1 cellular context compared by ENCODE assay signal in the genomic region with DNA sequence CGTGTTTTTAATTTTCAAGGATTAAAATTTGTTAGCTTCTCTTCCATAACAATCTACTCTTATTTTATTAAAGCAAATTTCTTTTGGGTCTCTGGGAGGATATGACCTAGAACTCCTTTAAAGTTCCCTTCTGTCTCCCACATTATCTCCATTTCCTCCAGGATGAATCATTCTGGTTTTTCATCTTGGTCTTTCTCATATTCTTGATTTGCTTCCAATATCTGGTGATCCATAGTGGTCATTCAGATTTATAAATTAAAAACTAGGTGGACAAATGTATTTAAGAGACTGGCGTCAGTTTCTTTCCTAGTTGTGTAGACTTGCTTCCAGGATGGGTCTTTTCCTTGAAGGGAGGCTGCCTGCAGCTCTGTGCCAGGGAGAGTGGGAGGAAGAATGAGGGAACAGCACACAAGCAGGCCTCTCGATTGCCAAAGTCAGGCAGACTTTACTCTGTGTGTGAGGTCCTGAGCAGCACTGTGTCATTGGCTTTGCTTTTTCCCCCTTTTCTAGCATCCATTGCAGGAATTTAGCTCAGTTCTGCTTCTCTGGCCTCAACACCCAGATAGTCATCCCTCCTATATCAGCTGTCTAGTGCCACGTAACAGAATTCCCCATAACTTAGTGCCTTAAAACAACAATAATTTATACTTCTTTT.
TF ChIP-seq lines count a peak whose summit lies in the region.

No MANE protein-coding gene starts in this region.

TF ChIP-seq in HCT116, 20 proteins besides CTCF, POLR2A, EP300 and RAD21:
- TF ChIP-seq, protein P1, sequence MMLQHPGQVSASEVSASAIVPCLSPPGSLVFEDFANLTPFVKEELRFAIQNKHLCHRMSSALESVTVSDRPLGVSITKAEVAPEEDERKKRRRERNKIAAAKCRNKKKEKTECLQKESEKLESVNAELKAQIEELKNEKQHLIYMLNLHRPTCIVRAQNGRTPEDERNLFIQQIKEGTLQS (IDR thresholded peaks at IDR 0.05) = no peak
- TF ChIP-seq SP1 (IDR thresholded peaks at IDR 0.05; ENCODE audit: low read depth) = no peak
- no peak for TF ChIP-seq JUND (IDR thresholded peaks at IDR 0.05)
- TF ChIP-seq POLR2AphosphoS5 (IDR thresholded peaks at IDR 0.05; ENCODE audit: low read depth, low read length) = no peak
- TF ChIP-seq ZFX (IDR thresholded peaks at IDR 0.05) = no peak
- TF ChIP-seq SIN3A (IDR thresholded peaks at IDR 0.05; ENCODE audit: low read depth) = no peak
